Comparison of ENCODE assay signal across 8 cellular contexts in the genomic region with DNA sequence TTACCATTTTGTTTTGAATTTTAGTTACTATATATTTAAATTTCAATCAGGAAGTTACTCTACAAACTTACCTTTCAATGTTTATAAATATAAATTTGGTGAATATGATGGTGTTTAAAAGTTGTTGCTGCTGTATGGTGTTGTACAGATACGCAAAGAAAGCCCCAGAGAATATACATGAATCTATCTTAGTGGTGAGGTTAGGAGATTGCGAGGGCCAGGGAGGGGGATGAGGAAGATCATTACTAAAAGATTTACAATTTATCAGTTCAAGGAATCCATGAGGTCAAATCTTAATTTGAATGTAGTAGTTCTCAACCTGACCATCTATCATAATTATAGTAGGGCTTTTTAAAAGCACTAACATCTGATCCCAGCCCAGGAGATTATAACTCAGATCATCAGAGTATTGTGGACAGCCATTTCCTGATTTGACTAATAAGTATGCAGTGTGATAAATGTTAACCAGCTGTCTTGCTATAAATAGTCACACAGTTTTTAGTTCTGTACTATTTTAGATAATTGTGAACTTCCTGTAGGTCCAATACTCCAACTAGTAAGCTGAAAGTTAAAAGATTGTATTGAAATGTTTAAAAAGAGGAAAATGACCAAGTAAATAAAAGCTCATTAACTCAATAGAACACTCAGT. TPM values are rescaled to one million over a fixed set of nuclear protein-coding genes. Genes with fewer than 3 reads are reported as not detected.
DNase-seq lines count a peak whose midpoint lies in the region; ATAC-seq and TF ChIP-seq lines count a peak whose summit lies in the region.

No MANE protein-coding gene starts in this region.

- H3K4me3 ChIP-seq in fibroblast of the aortic adventitia (ENCODE audit: low read depth, low read length) (no peak overlapping the region), WERI-Rb-1 (ENCODE audit: low read depth, low read length) (no peak overlapping the region)

- no peaks in the 10 kb centered on the region for H3K9me3 Mint-ChIP-seq in Calu3 (ENCODE audit: low read depth, unreplicated experiment)

- H3K9me3 ChIP-seq in WERI-Rb-1 (ENCODE audit: severe bottlenecking), result no peaks in the 10 kb centered on the region

- DNase-seq in GM10248 (ENCODE audit: extremely low spot score) (peak; percentile 45), fibroblast of the aortic adventitia (ENCODE audit: low read depth) (peak; percentile 38), Calu3 (no peak), GM19238 (ENCODE audit: insufficient read length, low spot score) (no peak), WERI-Rb-1 (no peak), H4 (ENCODE audit: low spot score) (no peak)

- intact Hi-C loops in Calu3 (cut with micrococcal nuclease; ENCODE audit: unreplicated experiment), result no loop called here

- no peak overlapping the region for H3K4me3 Mint-ChIP-seq in Calu3 (ENCODE audit: low read depth, unreplicated experiment)

- no peak overlapping the region for H3K27ac ChIP-seq in WERI-Rb-1

- no peak overlapping the region for H3K27ac Mint-ChIP-seq in Calu3 (ENCODE audit: unreplicated experiment)

- peaks cover 52% of the 10 kb centered on the region for H3K36me3 Mint-ChIP-seq in Calu3 (ENCODE audit: insufficient read depth, unreplicated experiment)

- ATAC-seq in GM21381 (IDR thresholded peaks at IDR 0.05; ENCODE audit: unreplicated experiment) (peak; percentile 88), HG03520 (IDR thresholded peaks at IDR 0.05; ENCODE audit: unreplicated experiment) (peak; percentile 94)

- H3K36me3 ChIP-seq in WERI-Rb-1, result peaks cover under 1% of the 10 kb centered on the region; the same call in 1 of the 2 replicates

- POLR2A ChIA-PET in GM10248 (lab: Yijun Ruan, JAX), result interaction anchor here (0.7 kb wide), 1 partner anchor 23 kb away, joined by 5 read pairs; a partner anchor contains a TSS

- CTCF ChIA-PET in GM10248 (lab: Yijun Ruan, JAX), result interaction anchor here (1.0 to 11.4 kb wide), 6 partner anchors 11 to 175 kb away, joined by 3 to 157 read pairs (median 4); a partner anchor contains a TSS
- CTCF ChIA-PET in Calu3 (lab: Charles Lee), result interaction anchor here (1.3 to 2.6 kb wide), 3 partner anchors 20 to 622 kb away, joined by 4 to 12 read pairs (median 4); a partner anchor contains a TSS

- TF ChIP-seq CTCF in GM10248 (IDR thresholded peaks at IDR 0.05; ENCODE audit: control extremely low read depth, extremely low read depth, low read depth, missing control alignments) (no peak), fibroblast of the aortic adventitia (IDR thresholded peaks at IDR 0.05; ENCODE audit: insufficient read depth, low read length) (no peak), Calu3 (IDR thresholded peaks at IDR 0.05; ENCODE audit: unreplicated experiment) (no peak), WERI-Rb-1 (IDR thresholded peaks at IDR 0.05; ENCODE audit: low read depth, low read length) (no peak)

- no TSS peak for BruUV-seq in Calu3 (replicated peaks; lab: Mats Ljungman, UMichigan)

- H3K27me3 Mint-ChIP-seq in Calu3 (ENCODE audit: unreplicated experiment), result no peaks in the 10 kb centered on the region

- H3K4me1 Mint-ChIP-seq in Calu3 (ENCODE audit: low read depth, unreplicated experiment), result peaks cover 53% of the 10 kb centered on the region

- H3K27me3 ChIP-seq in WERI-Rb-1 (ENCODE audit: insufficient read depth, low read depth, severe bottlenecking), result no peaks in the 10 kb centered on the region

RNA-seq across cellular contexts. Expression of a gene that starts 23.6 kb away (rescaled TPM):
- total RNA-seq in fibroblast of the aortic adventitia (ENCODE audit: low replicate concordance) (119 and 857 TPM in 2 replicates), Calu3 (2022) (178 and 206 TPM in 2 replicates)
- 55.7 and 57.7 TPM in 2 replicates for total RNA-seq in H4 (2014; rRNA removed; shearing (Covaris generic))

RNA-seq across cellular contexts. Expression of a gene that starts 43.7 kb away (rescaled TPM):
- 0.16 and 2.7 TPM in 2 replicates for total RNA-seq in fibroblast of the aortic adventitia (ENCODE audit: low replicate concordance)
- total RNA-seq in Calu3 (2022), result not detected in 2 replicates
- total RNA-seq in H4 (2014; rRNA removed; shearing (Covaris generic)), result not detected in 2 replicates

Comparison
In these comparisons a context has a peak if more than half of its experiments do, and no peak if none do; other contexts are left out.
1. DNase-seq: peak in GM10248 (single experiment) and fibroblast of the aortic adventitia (single experiment); none in Calu3 (single experiment), GM19238 (single experiment), WERI-Rb-1 (single experiment) and H4 (single experiment).